Comparison of ENCODE assay signal across 7 cellular contexts in the genomic region with DNA sequence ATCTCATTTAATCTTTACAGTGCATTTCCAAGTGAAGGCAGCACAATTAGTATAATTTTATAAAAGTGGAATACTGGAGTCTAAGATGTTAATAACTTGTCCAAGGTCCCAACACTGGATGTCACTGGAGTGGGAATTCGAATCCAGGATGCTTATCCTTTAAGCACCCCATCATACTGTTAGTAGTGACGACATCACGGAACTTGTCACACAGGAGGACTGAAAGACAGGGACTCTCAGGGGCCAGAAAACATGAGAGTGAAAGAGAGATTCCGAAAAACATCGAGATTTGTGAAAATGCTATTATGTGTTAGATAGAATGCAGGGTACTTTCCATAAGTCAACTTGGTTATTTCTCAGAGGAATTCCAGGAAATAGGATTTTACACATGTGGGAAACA.
"Had no signal": no experiment of that assay in that cellular context is flagged by ENCODE, and none has a peak within 500 bp of the region (broad histone marks: within the 10 kb centered on the region; RNA-seq: fewer than 3 reads in every experiment).

No MANE protein-coding gene starts in this region.

- DNase-seq: GDM1, GF-D8 had no signal

- FAIRE-seq: G401.6, GM12891, GM12892, GM18507, GM19239 had no signal
